Comparison of ENCODE assay signal across 8 cellular contexts in genomic region chr5:77086611-77087483, GRCh38. TPM values are rescaled to one million over a fixed set of nuclear protein-coding genes. Genes with fewer than 3 reads are reported as not detected.
DNase-seq lines count a peak whose midpoint lies in the region; ATAC-seq and TF ChIP-seq lines count a peak whose summit lies in the region.

Gene ZBED3 (minus strand): TSS chr5:77087285. CDS start chr5:77077878, 9,407 bp downstream.

- peak within 1 kb of the TSS; percentile 59 to 87 for H3K27ac Mint-ChIP-seq in activated naive CD4-positive, alpha-beta T cell treated with anti-CD3 and anti-CD28 coated beads, Interleukin-2, amount 50 U/mL, for 72 hours

- H3K36me3 Mint-ChIP-seq in activated naive CD4-positive, alpha-beta T cell treated with anti-CD3 and anti-CD28 coated beads, Interleukin-2, amount 50 U/mL, for 72 hours: peaks cover 0 to 4% of the 10 kb centered on the region in 2 donors

- H3K9me3 Mint-ChIP-seq in activated naive CD4-positive, alpha-beta T cell treated with anti-CD3 and anti-CD28 coated beads, Interleukin-2, amount 50 U/mL, for 72 hours: peaks cover 0 to 4% of the 10 kb centered on the region in 2 donors

- H3K27me3 ChIP-seq in tibial artery: no peaks in the 10 kb centered on the region

- peak; percentile 52 for DNase-seq in DMS79 (lab: John Stamatoyannopoulos, UW)
- DNase-seq in M059J (ENCODE audit: low read depth): peak; percentile 82
- DNase-seq in SK-N-DZ (ENCODE audit: low spot score): peak; percentile 89
- DNase-seq in activated naive CD4-positive, alpha-beta T cell treated with anti-CD3 and anti-CD28 coated beads, Interleukin-2, amount 50 U/mL, for 72 hours (ENCODE audit: low spot score in 2 of 2): peak; percentile 41 to 61
- peak; percentile 85 for DNase-seq in globus pallidus (ENCODE audit: low spot score)
- DNase-seq in nucleus accumbens (lab: John Stamatoyannopoulos, UW): peak in 55 of 56 donors; percentile 12 to 87 (median 71)
- DNase-seq in tibial artery: peak; percentile 67 to 86

- ATAC-seq in GM21737 (IDR thresholded peaks at IDR 0.05; ENCODE audit: unreplicated experiment): peak; percentile 63
- ATAC-seq in activated naive CD4-positive, alpha-beta T cell treated with anti-CD3 and anti-CD28 coated beads, Interleukin-2, amount 50 U/mL, for 72 hours: peak; percentile 79 to 81

- peaks cover 0 to 19% (median 7%) of the 10 kb centered on the region in 4 donors for H3K4me1 ChIP-seq in tibial artery

- peak within 1 kb of the TSS; percentile 84 to 94 for H3K27ac ChIP-seq in tibial artery

- H3K9me3 ChIP-seq in tibial artery: no peaks in the 10 kb centered on the region

- TF ChIP-seq CTCF in tibial artery (IDR thresholded peaks at IDR 0.05): peak in 1 of 2 experiments; percentile 18

- peaks cover 0 to 6% (median 0%) of the 10 kb centered on the region in 3 donors for H3K36me3 ChIP-seq in tibial artery

- H3K4me3 ChIP-seq in tibial artery: peak within 1 kb of the TSS; percentile 67 to 89

- intact Hi-C loops in tibial artery (cut with DNase I; ENCODE audit: low total_unique reads): loop anchor here (5.0 kb wide), 1 partner anchor 50 kb away; no protein-coding TSS in a partner anchor

RNA-seq across cellular contexts. Expression of gene ZBED3, which starts in this region (rescaled TPM):
- 0.64 and 0.99 TPM in 2 replicates for total RNA-seq in M059J (2014; rRNA removed; shearing (Covaris generic))
- polyA plus RNA-seq in SK-N-DZ (2014; cell fraction: cytosol; rRNA removed): 1.1 and 2.4 TPM in 2 replicates
- 0.51 and 2.7 TPM in 2 replicates for polyA plus RNA-seq in SK-N-DZ (2014; cell fraction: nucleus; rRNA removed)
- 1 to 10 TPM in 1 of 2 donors, under 1 TPM in 1; 0.20 to 2.0 TPM for total RNA-seq in activated naive CD4-positive, alpha-beta T cell treated with anti-CD3 and anti-CD28 coated beads, Interleukin-2, amount 50 U/mL, for 72 hours

Comparison
In these comparisons a context has a peak if more than half of its experiments do, and no peak if none do; other contexts are left out.
1. Peak in every context shown above with its lines: DNase-seq, ATAC-seq, H3K4me3 ChIP-seq and H3K27ac ChIP-seq.
2. Peak in DNase-seq in M059J; RNA of the gene not detected or under 1 TPM.